Comparison of ENCODE assay signal across 20 cellular contexts in the genomic region with DNA sequence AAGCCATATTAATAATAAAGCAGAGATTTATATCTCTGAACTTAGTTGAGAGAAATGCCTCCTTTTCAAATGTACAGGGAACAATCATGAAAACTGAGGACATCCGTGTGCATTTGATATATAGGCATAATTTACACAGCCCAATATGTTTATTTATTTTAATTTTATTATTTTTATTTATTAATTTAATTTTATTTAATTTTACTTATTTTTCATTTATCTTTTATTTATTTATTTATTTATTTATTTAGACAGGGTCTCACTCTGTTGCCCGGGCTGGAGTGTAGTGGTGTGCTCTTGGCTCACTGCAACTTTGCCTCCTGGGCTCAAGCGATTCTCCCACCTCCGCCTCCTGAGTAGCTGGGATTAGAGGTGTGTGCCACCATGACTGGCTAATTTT. TPM values are rescaled to one million over a fixed set of nuclear protein-coding genes. Genes with fewer than 3 reads are reported as not detected.
DNase-seq lines count a peak whose midpoint lies in the region; ATAC-seq, FAIRE-seq and TF ChIP-seq lines count a peak whose summit lies in the region.
"Had no signal": no experiment of that assay in that cellular context is flagged by ENCODE, and none has a peak within 500 bp of the region (broad histone marks: within the 10 kb centered on the region; RNA-seq: fewer than 3 reads in every experiment).

No MANE protein-coding gene starts in this region.

- H3K27ac Mint-ChIP-seq in activated B cell treated with CpG ODN at 0.5 μM for 24 hours: peak overlapping the region; percentile 64
- H3K27ac Mint-ChIP-seq in stimulated activated naive B cell treated with anti-CD40 and anti-IgM and Interleukin-4, amounts not matched to agents 10 μg/mL and 1 μg/mL and 100 μg/mL, for 72 hours: peak overlapping the region; percentile 73
- H3K27ac Mint-ChIP-seq: CD14-positive monocyte; CD4-positive, alpha-beta memory T cell; H9 had no signal

- peaks cover 20% of the 10 kb centered on the region for H3K36me3 Mint-ChIP-seq in activated B cell treated with CpG ODN at 0.5 μM for 24 hours (ENCODE audit: low read depth)
- peaks cover 17 to 24% of the 10 kb centered on the region in 2 donors for H3K36me3 Mint-ChIP-seq in stimulated activated naive B cell treated with anti-CD40 and anti-IgM and Interleukin-4, amounts not matched to agents 10 μg/mL and 1 μg/mL and 100 μg/mL, for 72 hours
- H3K36me3 Mint-ChIP-seq: CD14-positive monocyte; CD4-positive, alpha-beta memory T cell had no signal

- H4K20me1 ChIP-seq in OCI-LY1 (ENCODE audit: insufficient read depth, low read length): no peaks in the 10 kb centered on the region

- peaks cover 6% of the 10 kb centered on the region for H3K27me3 Mint-ChIP-seq in activated B cell treated with CpG ODN at 0.5 μM for 24 hours
- no peaks in the 10 kb centered on the region for H3K27me3 Mint-ChIP-seq in stimulated activated naive B cell treated with anti-CD40 and anti-IgM and Interleukin-4, amounts not matched to agents 10 μg/mL and 1 μg/mL and 100 μg/mL, for 72 hours

- CTCF ChIA-PET in activated B cell treated with CpG ODN at 0.5 μM for 24 hours (lab: Charles Lee): interaction anchor here (1.0 kb wide), 1 partner anchor 68 kb away, joined by 3 read pairs; no protein-coding TSS in a partner anchor

- TF ChIP-seq CTCF in OCI-LY1 (IDR thresholded peaks at IDR 0.05; ENCODE audit: low read length) (no peak), activated B cell treated with CpG ODN at 0.5 μM for 24 hours (IDR thresholded peaks at IDR 0.05) (no peak)

- POLR2A ChIA-PET in activated B cell treated with CpG ODN at 0.5 μM for 24 hours (lab: Charles Lee): interaction anchor here (1.0 to 1.6 kb wide), 2 partner anchors 9 to 41 kb away, joined by 3 to 4 read pairs; no protein-coding TSS in a partner anchor

- H3K9ac ChIP-seq in OCI-LY1 (ENCODE audit: low read length): peak overlapping the region; percentile 11; the same call in 1 of the 2 replicates

- H3K4me3 Mint-ChIP-seq in activated B cell treated with CpG ODN at 0.5 μM for 24 hours: no peak overlapping the region
- H3K4me3 Mint-ChIP-seq in stimulated activated naive B cell treated with anti-CD40 and anti-IgM and Interleukin-4, amounts not matched to agents 10 μg/mL and 1 μg/mL and 100 μg/mL, for 72 hours: no peak overlapping the region
- H3K4me3 Mint-ChIP-seq: CD14-positive monocyte; CD4-positive, alpha-beta memory T cell; H9 had no signal

- no peak overlapping the region for H3K4me3 ChIP-seq in OCI-LY1 (ENCODE audit: low read depth, low read length, poor library complexity, severe bottlenecking)

- FAIRE-seq in A204.1 (lab: Jason Lieb, UNC): peak; percentile 59
- FAIRE-seq: GM12892, GM18507, H1 had no signal

- H3K4me2 ChIP-seq in OCI-LY1 (ENCODE audit: low read length): peak overlapping the region; percentile 56; the same call in 1 of the 2 replicates

- no peak for DNase-seq in activated B cell treated with CpG ODN at 0.5 μM for 24 hours
- DNase-seq in stimulated activated naive B cell treated with anti-CD40 and anti-IgM and Interleukin-4, amounts not matched to agents 10 μg/mL and 1 μg/mL and 100 μg/mL, for 72 hours: no peak
- DNase-seq in epidermal melanocyte (ENCODE audit: insufficient read length, low spot score): no peak
- no peak for DNase-seq in A172 (ENCODE audit: low spot score)
- DNase-seq: BE2C; CD4-positive, alpha-beta memory T cell; DMS153; DMS79; GDM1; H9; KG1 had no signal

- intact Hi-C loops in activated B cell treated with CpG ODN at 0.5 μM for 24 hours (cut with micrococcal nuclease): no loop called here

- H3K9me3 Mint-ChIP-seq in activated B cell treated with CpG ODN at 0.5 μM for 24 hours: peaks cover 2% of the 10 kb centered on the region
- no peaks in the 10 kb centered on the region for H3K9me3 Mint-ChIP-seq in stimulated activated naive B cell treated with anti-CD40 and anti-IgM and Interleukin-4, amounts not matched to agents 10 μg/mL and 1 μg/mL and 100 μg/mL, for 72 hours
- H3K9me3 Mint-ChIP-seq: CD4-positive, alpha-beta memory T cell had no signal

- H3K4me1 Mint-ChIP-seq in activated B cell treated with CpG ODN at 0.5 μM for 24 hours: peaks cover 86% of the 10 kb centered on the region
- peaks cover 54 to 89% of the 10 kb centered on the region in 2 donors for H3K4me1 Mint-ChIP-seq in stimulated activated naive B cell treated with anti-CD40 and anti-IgM and Interleukin-4, amounts not matched to agents 10 μg/mL and 1 μg/mL and 100 μg/mL, for 72 hours
- H3K4me1 Mint-ChIP-seq: CD14-positive monocyte; CD4-positive, alpha-beta memory T cell had no signal

- H3K27ac ChIP-seq in OCI-LY1 (ENCODE audit: low read depth, low read length, poor library complexity, severe bottlenecking): peak overlapping the region; percentile 97
- H3K27ac ChIP-seq: 22Rv1 had no signal

- no peak overlapping the region for H2AFZ ChIP-seq in OCI-LY1 (ENCODE audit: low read length)

- ATAC-seq in activated B cell treated with CpG ODN at 0.5 μM for 24 hours (ENCODE audit: low read depth) (no peak), GM19463 (IDR thresholded peaks at IDR 0.05; ENCODE audit: unreplicated experiment) (no peak)
- ATAC-seq in stimulated activated naive B cell treated with anti-CD40 and anti-IgM and Interleukin-4, amounts not matched to agents 10 μg/mL and 1 μg/mL and 100 μg/mL, for 72 hours (replicated peaks): no peak

- no peaks in the 10 kb centered on the region for H3K9me3 ChIP-seq in OCI-LY1 (ENCODE audit: low read length)
- H3K9me3 ChIP-seq: BE2C had no signal

- no peaks in the 10 kb centered on the region for H3K9me2 ChIP-seq in OCI-LY1 (ENCODE audit: low read depth, low read length)

- H3K27me3 ChIP-seq in OCI-LY1 (ENCODE audit: insufficient read depth, low read length): no peaks in the 10 kb centered on the region

- no peaks in the 10 kb centered on the region for H3K79me2 ChIP-seq in OCI-LY1 (ENCODE audit: insufficient read depth, low read length)

- H3K4me1 ChIP-seq in OCI-LY1 (ENCODE audit: insufficient read depth, low read length, severe bottlenecking): peaks cover 93% of the 10 kb centered on the region
- H3K4me1 ChIP-seq: BE2C had no signal

- H3K36me3 ChIP-seq in OCI-LY1 (ENCODE audit: insufficient read depth, low read length): peaks cover 21% of the 10 kb centered on the region
- H3K36me3 ChIP-seq: BE2C had no signal

- peaks cover 16% of the 10 kb centered on the region; the same call in 1 of the 2 replicates for H3F3A ChIP-seq in OCI-LY1 (ENCODE audit: insufficient read depth, low read length)

RNA-seq across cellular contexts. Expression of a gene that starts 8.4 kb away (rescaled TPM):
- 228 and 234 TPM in 2 replicates for total RNA-seq in activated B cell treated with CpG ODN at 0.5 μM for 24 hours
- not detected in 2 replicates for total RNA-seq in A172 (2014; rRNA removed; shearing (Covaris generic))
- total RNA-seq: CD4-positive, alpha-beta memory T cell; H9; HT-29 had no signal

RNA-seq across cellular contexts. Expression of a gene that starts 19.3 kb away (rescaled TPM):
- total RNA-seq in activated B cell treated with CpG ODN at 0.5 μM for 24 hours: 1.1 and 1.2 TPM in 2 replicates
- total RNA-seq in A172 (2014; rRNA removed; shearing (Covaris generic)): not detected in 2 replicates
- total RNA-seq: CD4-positive, alpha-beta memory T cell; HT-29 had no signal

Comparison
In these comparisons a context has a peak if more than half of its experiments do, and no peak if none do; other contexts are left out.
1. RNA of a gene that starts 8.4 kb away (total RNA-seq): 228 to 234 TPM in activated B cell treated with CpG ODN at 0.5 μM for 24 hours; not detected in A172; every median in the first group is over 100 times any median in the second.